In the genomic region with DNA sequence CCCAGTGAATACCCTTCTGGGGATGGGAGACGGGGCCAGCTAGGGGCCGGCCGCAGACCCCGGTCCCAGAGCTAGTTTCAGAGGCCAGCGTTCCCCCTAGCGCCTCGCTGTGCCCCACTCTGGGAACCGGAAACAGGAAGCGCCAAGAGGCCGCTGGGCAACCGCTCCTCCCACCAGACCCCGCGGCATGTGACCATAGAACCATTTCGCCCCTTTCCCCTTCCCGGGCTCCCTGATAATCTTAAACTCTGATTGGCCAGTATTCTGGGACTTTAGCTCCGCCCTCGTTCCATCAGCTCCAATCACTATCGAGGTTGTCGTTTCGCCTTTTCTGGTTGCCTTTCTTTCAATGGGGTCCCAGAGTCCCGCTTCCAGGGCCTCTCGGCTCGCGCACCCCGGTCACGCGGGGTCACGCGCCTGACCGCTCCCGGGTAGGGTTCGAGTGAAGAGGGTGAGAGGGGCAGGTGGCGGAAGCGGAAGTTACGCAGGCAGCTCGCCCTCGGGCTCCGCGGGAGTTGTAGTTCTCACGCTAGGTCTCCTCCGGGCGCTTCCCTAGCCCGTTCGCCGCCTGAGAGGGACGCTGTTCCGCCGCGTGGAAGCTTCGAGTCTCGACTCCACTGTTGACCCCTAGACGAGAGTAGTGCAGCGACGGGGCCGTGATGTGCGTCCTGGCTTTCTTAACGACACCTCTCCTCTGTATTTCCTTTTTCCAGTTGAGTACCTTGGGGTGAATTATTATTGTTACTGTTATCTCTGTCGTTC, we compare ENCODE assay signal across 8 cellular contexts. TPM values are rescaled to one million over a fixed set of nuclear protein-coding genes. Genes with fewer than 3 reads are reported as not detected.
DNase-seq lines count a peak whose midpoint lies in the region; ATAC-seq, FAIRE-seq and TF ChIP-seq lines count a peak whose summit lies in the region.

TSS of gene M6PR (minus strand) at position 121 of the 762 bp plus-strand sequence. CDS start 3,241 bp downstream, outside the sequence.

- H3K27ac Mint-ChIP-seq in activated CD4-positive, alpha-beta T cell treated with anti-CD3 and anti-CD28 coated beads for 36 hours, result peak within 1 kb of the TSS; percentile 97

- peak within 1 kb of the TSS; percentile 92 for H3K27ac ChIP-seq in BLaER1

- H3K4me1 Mint-ChIP-seq in activated CD4-positive, alpha-beta T cell treated with anti-CD3 and anti-CD28 coated beads for 36 hours, result peaks cover 58% of the 10 kb centered on the region

- no peaks in the 10 kb centered on the region for H3K27me3 Mint-ChIP-seq in activated CD4-positive, alpha-beta T cell treated with anti-CD3 and anti-CD28 coated beads for 36 hours

- POLR2A ChIA-PET in activated CD4-positive, alpha-beta T cell treated with anti-CD3 and anti-CD28 coated beads for 36 hours (lab: Charles Lee), result interaction anchor here (0.9 to 1.4 kb wide), 5 partner anchors 78 to 252 kb away, joined by 3 to 7 read pairs (median 4); partner anchors contain the start of gene RIMKLB

- H3K4me1 ChIP-seq in BLaER1, result peaks cover 30% of the 10 kb centered on the region

- intact Hi-C loops in activated CD4-positive, alpha-beta T cell treated with anti-CD3 and anti-CD28 coated beads for 36 hours (cut with DNase I, micrococcal nuclease), result loop anchor here (1.0 to 10.0 kb wide), 12 partner anchors 34 to 867 kb away; partner anchors contain the start of genes CLEC2D (in 1 of the 2), KLRG1 (in 1 of the 2), NECAP1 (in 1 of the 2) and PHC1 (in 1 of the 2)

- H3K9ac ChIP-seq in BLaER1, result peak within 1 kb of the TSS; percentile 80

- CTCF ChIA-PET in activated CD4-positive, alpha-beta T cell treated with anti-CD3 and anti-CD28 coated beads for 36 hours (lab: Charles Lee), result interaction anchor here (0.6 to 10.4 kb wide), 19 partner anchors 9 to 301 kb away, joined by 3 to 117 read pairs (median 4); partner anchors contain the start of gene PHC1

- DNase-seq in GM19239 (ENCODE audit: insufficient read length, low spot score) (peak; percentile 73), NCI-H524 (lab: John Stamatoyannopoulos, UW) (peak; percentile 98 to 99), choroid plexus epithelial cell (ENCODE audit: low read depth) (peak; percentile 95), kidney epithelial cell (ENCODE audit: low read depth) (peak; percentile 75)
- peak; percentile 96 for DNase-seq in activated CD4-positive, alpha-beta T cell treated with anti-CD3 and anti-CD28 coated beads for 36 hours
- DNase-seq in stimulated activated CD4-positive, alpha-beta T cell treated with anti-CD3 and anti-CD28 coated beads, Interleukin-15, amount 100 ng/mL, for 48 hours (ENCODE audit: low read depth in 2 of 2), result peak; percentile 91 to 92

- H3K36me3 ChIP-seq in BLaER1, result peaks cover 39% of the 10 kb centered on the region
- no peaks in the 10 kb centered on the region for H3K36me3 ChIP-seq in kidney epithelial cell (ENCODE audit: control insufficient read depth, insufficient read depth, low read length)

- peak within 1 kb of the TSS; percentile 77 for H3K4me3 ChIP-seq in BLaER1
- H3K4me3 ChIP-seq in choroid plexus epithelial cell (ENCODE audit: low read depth, low read length), result peak within 1 kb of the TSS; percentile 90
- H3K4me3 ChIP-seq in kidney epithelial cell (ENCODE audit: low read depth, low read length), result peak within 1 kb of the TSS; percentile 85

- TF ChIP-seq CTCF in choroid plexus epithelial cell (conservative IDR thresholded peaks at IDR 0.05; ENCODE audit: low read depth, low read length) (peak; percentile 70), kidney epithelial cell (IDR thresholded peaks at IDR 0.05; ENCODE audit: insufficient read depth, low read length, poor library complexity, severe bottlenecking) (peak; percentile 61)

- H3K27me3 ChIP-seq in BLaER1, result no peaks in the 10 kb centered on the region
- no peaks in the 10 kb centered on the region for H3K27me3 ChIP-seq in kidney epithelial cell (ENCODE audit: control insufficient read depth, insufficient read depth, low read length)

- FAIRE-seq in GM19239 (lab: Jason Lieb, UNC), result peak; percentile 99

- H3K4me3 Mint-ChIP-seq in activated CD4-positive, alpha-beta T cell treated with anti-CD3 and anti-CD28 coated beads for 36 hours, result peak within 1 kb of the TSS; percentile 89

- H3K4me2 ChIP-seq in BLaER1, result peak within 1 kb of the TSS; percentile 89

- peak; percentile 76 for ATAC-seq in HG03457 (IDR thresholded peaks at IDR 0.05; ENCODE audit: unreplicated experiment)
- ATAC-seq in activated CD4-positive, alpha-beta T cell treated with anti-CD3 and anti-CD28 coated beads for 36 hours, result peak; percentile 85

- peaks cover 30% of the 10 kb centered on the region for H3K36me3 Mint-ChIP-seq in activated CD4-positive, alpha-beta T cell treated with anti-CD3 and anti-CD28 coated beads for 36 hours (ENCODE audit: low read depth)

- H3K9me3 Mint-ChIP-seq in activated CD4-positive, alpha-beta T cell treated with anti-CD3 and anti-CD28 coated beads for 36 hours (ENCODE audit: low read depth), result peaks cover 8% of the 10 kb centered on the region

- peaks cover 27% of the 10 kb centered on the region for H3K9me3 ChIP-seq in BLaER1

- peaks cover 44% of the 10 kb centered on the region for H4K20me1 ChIP-seq in BLaER1

RNA-seq across cellular contexts. Expression of gene M6PR, which starts in this region (rescaled TPM):
- total RNA-seq in activated CD4-positive, alpha-beta T cell treated with anti-CD3 and anti-CD28 coated beads for 36 hours, result 100 to 1,000 TPM; 146 to 179 TPM
- 220 and 256 TPM in 2 replicates for total RNA-seq in kidney epithelial cell

Comparison
In these comparisons a context has a peak if more than half of its experiments do, and no peak if none do; other contexts are left out.
1. Peak in every context shown above with its lines: DNase-seq, ATAC-seq, H3K4me3 ChIP-seq and H3K27ac ChIP-seq.